1 cellular context compared by ENCODE assay signal in genomic region chr2:43637030-43637803, GRCh38.
TF ChIP-seq lines count a peak whose summit lies in the region.

PLEKHH2 (plus strand) TSS chr2:43637260; CDS start chr2:43644674, 7,414 bp downstream.

TF ChIP-seq in HepG2, 621 proteins besides CTCF, POLR2A, EP300 and RAD21 (continued from another document and continues in another):
- TF ChIP-seq ZXDC (CRISPR knock-in tag; IDR thresholded peaks at IDR 0.05) (no peak), HES4 (CRISPR knock-in tag; IDR thresholded peaks at IDR 0.05; ENCODE audit: borderline replicate concordance) (no peak), ZNF878 (CRISPR knock-in tag; IDR thresholded peaks at IDR 0.05) (no peak), U2AF1 (optimal IDR thresholded peaks at IDR 0.05; ENCODE audit: low read depth, low read length) (no peak), ZNF660 (CRISPR knock-in tag; IDR thresholded peaks at IDR 0.05; ENCODE audit: borderline replicate concordance, low read depth) (no peak), EED (CRISPR knock-in tag; IDR thresholded peaks at IDR 0.05) (peak; percentile 47; the same call in 1 of the 2 replicates), CEBPB (IDR thresholded peaks at IDR 0.05; ENCODE audit: borderline replicate concordance, low read depth, low read length) (no peak), NR2F6 (IDR thresholded peaks at IDR 0.05) (no peak), NR2F6 (CRISPR knock-in tag; IDR thresholded peaks at IDR 0.05) (no peak), ZNF274 (CRISPR knock-in tag; IDR thresholded peaks at IDR 0.05) (no peak), SMAD3 (CRISPR knock-in tag; IDR thresholded peaks at IDR 0.05) (no peak), HNRNPL (IDR thresholded peaks at IDR 0.05; ENCODE audit: low read depth, low read length) (no peak), ZNF792 (CRISPR knock-in tag; IDR thresholded peaks at IDR 0.05) (0 out of 2 replicates have a peak, but pooled peaks have one; percentile 33), JUN (CRISPR knock-in tag; IDR thresholded peaks at IDR 0.05) (no peak), ZNF589 (CRISPR knock-in tag; conservative IDR thresholded peaks at IDR 0.05) (no peak), MBD4 (IDR thresholded peaks at IDR 0.05; ENCODE audit: borderline replicate concordance, low read length) (no peak), ZNF598 (CRISPR knock-in tag; IDR thresholded peaks at IDR 0.05; ENCODE audit: borderline replicate concordance) (no peak), ZNF281 (CRISPR knock-in tag; IDR thresholded peaks at IDR 0.05; ENCODE audit: borderline replicate concordance) (no peak), PLRG1 (conservative IDR thresholded peaks at IDR 0.05) (no peak), ELF3 (CRISPR knock-in tag; IDR thresholded peaks at IDR 0.05) (no peak), ZNF616 (CRISPR knock-in tag; IDR thresholded peaks at IDR 0.05; ENCODE audit: low read depth) (no peak), JARID2 (CRISPR knock-in tag; IDR thresholded peaks at IDR 0.05; ENCODE audit: insufficient replicate concordance) (no peak), ARHGAP35 (CRISPR knock-in tag; IDR thresholded peaks at IDR 0.05; ENCODE audit: borderline replicate concordance) (no peak), ARID3A (IDR thresholded peaks at IDR 0.05; ENCODE audit: low read depth, low read length) (no peak), ZC3H4 (CRISPR knock-in tag; IDR thresholded peaks at IDR 0.05; ENCODE audit: borderline replicate concordance) (no peak), CENPT (CRISPR knock-in tag; IDR thresholded peaks at IDR 0.05; ENCODE audit: low read depth) (no peak), KDM6A (CRISPR knock-in tag; IDR thresholded peaks at IDR 0.05; ENCODE audit: low read depth) (no peak), CBX1 (IDR thresholded peaks at IDR 0.05; ENCODE audit: low read depth) (no peak), E2F1 (CRISPR knock-in tag; IDR thresholded peaks at IDR 0.05) (no peak), SNAPC5 (CRISPR knock-in tag; IDR thresholded peaks at IDR 0.05; ENCODE audit: borderline replicate concordance) (no peak), KDM1A (CRISPR knock-in tag; IDR thresholded peaks at IDR 0.05) (no peak), TBX3 (IDR thresholded peaks at IDR 0.05; ENCODE audit: borderline replicate concordance) (no peak), MEF2D (CRISPR knock-in tag; IDR thresholded peaks at IDR 0.05) (no peak; the same call in none of the 2 replicates), CENPX (CRISPR knock-in tag; IDR thresholded peaks at IDR 0.05) (no peak), SKI (IDR thresholded peaks at IDR 0.05; ENCODE audit: partially characterized antibody) (no peak), PAX8 (CRISPR knock-in tag; IDR thresholded peaks at IDR 0.05; ENCODE audit: borderline replicate concordance) (0 out of 2 replicates have a peak, but pooled peaks have one; percentile 20), KLF16 (CRISPR knock-in tag; IDR thresholded peaks at IDR 0.05) (no peak; a peak in 1 of 4 replicates), SYNCRIP (IDR thresholded peaks at IDR 0.05; ENCODE audit: insufficient read depth, low read depth, low read length) (no peak), AKAP8 (CRISPR knock-in tag; IDR thresholded peaks at IDR 0.05) (no peak), GATA4 (IDR thresholded peaks at IDR 0.05; ENCODE audit: borderline replicate concordance, low read depth) (no peak), ZNF781 (CRISPR knock-in tag; IDR thresholded peaks at IDR 0.05; ENCODE audit: borderline replicate concordance, not compliant biosample characterization) (no peak)
- TF ChIP-seq, protein P1, sequence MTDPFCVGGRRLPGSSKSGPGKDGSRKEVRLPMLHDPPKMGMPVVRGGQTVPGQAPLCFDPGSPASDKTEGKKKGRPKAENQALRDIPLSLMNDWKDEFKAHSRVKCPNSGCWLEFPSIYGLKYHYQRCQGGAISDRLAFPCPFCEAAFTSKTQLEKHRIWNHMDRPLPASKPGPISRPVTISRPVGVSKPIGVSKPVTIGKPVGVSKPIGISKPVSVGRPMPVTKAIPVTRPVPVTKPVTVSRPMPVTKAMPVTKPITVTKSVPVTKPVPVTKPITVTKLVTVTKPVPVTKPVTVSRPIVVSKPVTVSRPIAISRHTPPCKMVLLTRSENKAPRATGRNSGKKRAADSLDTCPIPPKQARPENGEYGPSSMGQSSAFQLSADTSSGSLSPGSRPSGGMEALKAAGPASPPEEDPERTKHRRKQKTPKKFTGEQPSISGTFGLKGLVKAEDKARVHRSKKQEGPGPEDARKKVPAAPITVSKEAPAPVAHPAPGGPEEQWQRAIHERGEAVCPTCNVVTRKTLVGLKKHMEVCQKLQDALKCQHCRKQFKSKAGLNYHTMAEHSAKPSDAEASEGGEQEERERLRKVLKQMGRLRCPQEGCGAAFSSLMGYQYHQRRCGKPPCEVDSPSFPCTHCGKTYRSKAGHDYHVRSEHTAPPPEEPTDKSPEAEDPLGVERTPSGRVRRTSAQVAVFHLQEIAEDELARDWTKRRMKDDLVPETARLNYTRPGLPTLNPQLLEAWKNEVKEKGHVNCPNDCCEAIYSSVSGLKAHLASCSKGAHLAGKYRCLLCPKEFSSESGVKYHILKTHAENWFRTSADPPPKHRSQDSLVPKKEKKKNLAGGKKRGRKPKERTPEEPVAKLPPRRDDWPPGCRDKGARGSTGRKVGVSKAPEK (CRISPR knock-in tag; IDR thresholded peaks at IDR 0.05; ENCODE audit: borderline replicate concordance), result 0 out of 2 replicates have a peak, but pooled peaks have one; percentile 20
- TF ChIP-seq, protein P2, sequence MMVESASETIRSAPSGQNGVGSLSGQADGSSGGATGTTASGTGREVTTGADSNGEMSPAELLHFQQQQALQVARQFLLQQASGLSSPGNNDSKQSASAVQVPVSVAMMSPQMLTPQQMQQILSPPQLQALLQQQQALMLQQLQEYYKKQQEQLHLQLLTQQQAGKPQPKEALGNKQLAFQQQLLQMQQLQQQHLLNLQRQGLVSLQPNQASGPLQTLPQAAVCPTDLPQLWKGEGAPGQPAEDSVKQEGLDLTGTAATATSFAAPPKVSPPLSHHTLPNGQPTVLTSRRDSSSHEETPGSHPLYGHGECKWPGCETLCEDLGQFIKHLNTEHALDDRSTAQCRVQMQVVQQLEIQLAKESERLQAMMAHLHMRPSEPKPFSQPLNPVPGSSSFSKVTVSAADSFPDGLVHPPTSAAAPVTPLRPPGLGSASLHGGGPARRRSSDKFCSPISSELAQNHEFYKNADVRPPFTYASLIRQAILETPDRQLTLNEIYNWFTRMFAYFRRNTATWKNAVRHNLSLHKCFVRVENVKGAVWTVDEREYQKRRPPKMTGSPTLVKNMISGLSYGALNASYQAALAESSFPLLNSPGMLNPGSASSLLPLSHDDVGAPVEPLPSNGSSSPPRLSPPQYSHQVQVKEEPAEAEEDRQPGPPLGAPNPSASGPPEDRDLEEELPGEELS (CRISPR knock-in tag; IDR thresholded peaks at IDR 0.05), result no peak
- TF ChIP-seq, protein P3, sequence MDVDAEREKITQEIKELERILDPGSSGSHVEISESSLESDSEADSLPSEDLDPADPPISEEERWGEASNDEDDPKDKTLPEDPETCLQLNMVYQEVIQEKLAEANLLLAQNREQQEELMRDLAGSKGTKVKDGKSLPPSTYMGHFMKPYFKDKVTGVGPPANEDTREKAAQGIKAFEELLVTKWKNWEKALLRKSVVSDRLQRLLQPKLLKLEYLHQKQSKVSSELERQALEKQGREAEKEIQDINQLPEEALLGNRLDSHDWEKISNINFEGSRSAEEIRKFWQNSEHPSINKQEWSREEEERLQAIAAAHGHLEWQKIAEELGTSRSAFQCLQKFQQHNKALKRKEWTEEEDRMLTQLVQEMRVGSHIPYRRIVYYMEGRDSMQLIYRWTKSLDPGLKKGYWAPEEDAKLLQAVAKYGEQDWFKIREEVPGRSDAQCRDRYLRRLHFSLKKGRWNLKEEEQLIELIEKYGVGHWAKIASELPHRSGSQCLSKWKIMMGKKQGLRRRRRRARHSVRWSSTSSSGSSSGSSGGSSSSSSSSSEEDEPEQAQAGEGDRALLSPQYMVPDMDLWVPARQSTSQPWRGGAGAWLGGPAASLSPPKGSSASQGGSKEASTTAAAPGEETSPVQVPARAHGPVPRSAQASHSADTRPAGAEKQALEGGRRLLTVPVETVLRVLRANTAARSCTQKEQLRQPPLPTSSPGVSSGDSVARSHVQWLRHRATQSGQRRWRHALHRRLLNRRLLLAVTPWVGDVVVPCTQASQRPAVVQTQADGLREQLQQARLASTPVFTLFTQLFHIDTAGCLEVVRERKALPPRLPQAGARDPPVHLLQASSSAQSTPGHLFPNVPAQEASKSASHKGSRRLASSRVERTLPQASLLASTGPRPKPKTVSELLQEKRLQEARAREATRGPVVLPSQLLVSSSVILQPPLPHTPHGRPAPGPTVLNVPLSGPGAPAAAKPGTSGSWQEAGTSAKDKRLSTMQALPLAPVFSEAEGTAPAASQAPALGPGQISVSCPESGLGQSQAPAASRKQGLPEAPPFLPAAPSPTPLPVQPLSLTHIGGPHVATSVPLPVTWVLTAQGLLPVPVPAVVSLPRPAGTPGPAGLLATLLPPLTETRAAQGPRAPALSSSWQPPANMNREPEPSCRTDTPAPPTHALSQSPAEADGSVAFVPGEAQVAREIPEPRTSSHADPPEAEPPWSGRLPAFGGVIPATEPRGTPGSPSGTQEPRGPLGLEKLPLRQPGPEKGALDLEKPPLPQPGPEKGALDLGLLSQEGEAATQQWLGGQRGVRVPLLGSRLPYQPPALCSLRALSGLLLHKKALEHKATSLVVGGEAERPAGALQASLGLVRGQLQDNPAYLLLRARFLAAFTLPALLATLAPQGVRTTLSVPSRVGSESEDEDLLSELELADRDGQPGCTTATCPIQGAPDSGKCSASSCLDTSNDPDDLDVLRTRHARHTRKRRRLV (CRISPR knock-in tag; IDR thresholded peaks at IDR 0.05), result no peak
- TF ChIP-seq, protein P4, sequence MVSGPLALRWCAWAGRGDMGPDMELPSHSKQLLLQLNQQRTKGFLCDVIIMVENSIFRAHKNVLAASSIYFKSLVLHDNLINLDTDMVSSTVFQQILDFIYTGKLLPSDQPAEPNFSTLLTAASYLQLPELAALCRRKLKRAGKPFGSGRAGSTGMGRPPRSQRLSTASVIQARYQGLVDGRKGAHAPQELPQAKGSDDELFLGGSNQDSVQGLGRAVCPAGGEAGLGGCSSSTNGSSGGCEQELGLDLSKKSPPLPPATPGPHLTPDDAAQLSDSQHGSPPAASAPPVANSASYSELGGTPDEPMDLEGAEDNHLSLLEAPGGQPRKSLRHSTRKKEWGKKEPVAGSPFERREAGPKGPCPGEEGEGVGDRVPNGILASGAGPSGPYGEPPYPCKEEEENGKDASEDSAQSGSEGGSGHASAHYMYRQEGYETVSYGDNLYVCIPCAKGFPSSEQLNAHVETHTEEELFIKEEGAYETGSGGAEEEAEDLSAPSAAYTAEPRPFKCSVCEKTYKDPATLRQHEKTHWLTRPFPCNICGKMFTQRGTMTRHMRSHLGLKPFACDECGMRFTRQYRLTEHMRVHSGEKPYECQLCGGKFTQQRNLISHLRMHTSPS (CRISPR knock-in tag; IDR thresholded peaks at IDR 0.05; ENCODE audit: low read depth), result no peak; the same call in 1 of the 2 replicates
